In the genomic region with DNA sequence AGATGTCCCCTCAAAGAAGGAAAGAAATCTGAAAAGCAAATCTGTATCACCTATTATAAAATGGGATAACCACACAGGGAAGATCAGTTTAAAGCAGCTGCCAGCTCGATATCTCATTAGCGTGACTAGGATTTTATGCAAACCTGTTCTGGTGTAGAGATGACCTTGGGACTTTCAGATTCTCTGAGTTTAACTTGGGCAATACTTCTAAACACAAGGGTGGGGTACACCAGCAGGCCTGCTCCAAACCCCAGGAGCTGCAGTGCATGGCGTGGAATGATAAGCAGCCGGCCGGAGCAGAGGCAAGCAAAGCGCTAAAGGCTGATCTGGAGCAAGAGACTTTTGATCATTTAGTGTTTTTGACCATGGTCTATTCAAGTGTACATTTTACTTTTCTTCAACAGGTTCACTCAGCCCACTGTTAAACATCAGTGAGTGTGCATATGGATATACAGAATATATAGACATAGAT, we compare ENCODE assay signal across 10 cellular contexts. TPM values are rescaled to one million over a fixed set of nuclear protein-coding genes. Genes with fewer than 3 reads are reported as not detected.
DNase-seq lines count a peak whose midpoint lies in the region; ATAC-seq and TF ChIP-seq lines count a peak whose summit lies in the region.
"Had no signal": no experiment of that assay in that cellular context is flagged by ENCODE, and none has a peak within 500 bp of the region (broad histone marks: within the 10 kb centered on the region; RNA-seq: fewer than 3 reads in every experiment).

No MANE protein-coding gene starts in this region.

- H3K36me3 ChIP-seq in cardiac muscle cell (no peaks in the 10 kb centered on the region), mesenchymal stem cell (ENCODE audit: control insufficient read depth in 1 of 2, insufficient read depth in 2 of 2, low read depth in 1 of 2, low read length in 2 of 2) (no peaks in the 10 kb centered on the region), tibial nerve (no peaks in the 10 kb centered on the region)

- H3K9ac ChIP-seq in mesenchymal stem cell (ENCODE audit: low read length) = peak overlapping the region; percentile 95

- intact Hi-C loops in left ventricle myocardium superior (cut with micrococcal nuclease) = loop anchor here (5.0 kb wide), 1 partner anchor 223 kb away; no protein-coding TSS in a partner anchor
- intact Hi-C loops in posterior vena cava (cut with DNase I) = loop anchor here in 1 of 2 donors (2.0 to 10.0 kb wide), 2 partner anchors 54 to 216 kb away; no protein-coding TSS in a partner anchor

- H3K27me3 ChIP-seq in cardiac muscle cell (no peaks in the 10 kb centered on the region), mesenchymal stem cell (ENCODE audit: control insufficient read depth in 1 of 2, insufficient read depth in 1 of 2, low read length in 2 of 2) (no peaks in the 10 kb centered on the region), tibial nerve (no peaks in the 10 kb centered on the region)

- H3K4me3 Mint-ChIP-seq in activated naive CD8-positive, alpha-beta T cell treated with anti-CD3 and anti-CD28 coated beads for 36 hours = peak overlapping the region; percentile 11

- H3K4me1 ChIP-seq in cardiac muscle cell (ENCODE audit: low read depth) = peaks cover 67% of the 10 kb centered on the region
- peaks cover 16% of the 10 kb centered on the region for H3K4me1 ChIP-seq in mesenchymal stem cell (ENCODE audit: control insufficient read depth, insufficient read depth, low read depth, low read length)
- peaks cover 0 to 75% (median 41%) of the 10 kb centered on the region in 4 donors for H3K4me1 ChIP-seq in tibial nerve

- TF ChIP-seq EP300 in tibial nerve (IDR thresholded peaks at IDR 0.05) = no peak

- DNase-seq in cardiac muscle cell (ENCODE audit: low read depth in 1 of 2, low spot score in 1 of 2) (peak in 1 of 2 donors; percentile 49), left ventricle myocardium superior (no peak), mesenchymal stem cell (no peak), tibial nerve (ENCODE audit: low spot score in 2 of 2) (no peak), islet precursor cell (no peak), posterior vena cava (ENCODE audit: low spot score) (no peak), NCI-H2107 treated with DMSO at 0.1 percent for 48 hours (lab: John Stamatoyannopoulos, UW; ENCODE audit: unreplicated experiment) (no peak)
- no peak for DNase-seq in activated naive CD8-positive, alpha-beta T cell treated with anti-CD3 and anti-CD28 coated beads for 36 hours
- DNase-seq: activated CD4-positive, alpha-beta T cell treated with anti-CD3 and anti-CD28 coated beads, Interleukin-2, amount 50 U/mL, for 4 hours; NCI-H1105 had no signal

- 87% methylated on average over 5 of the region's 6 CpGs for WGBS in mesenchymal stem cell
- WGBS in tibial nerve, 2 donors = 68 to 77% methylated on average over 6 of the region's 6 CpGs

- H3K27ac ChIP-seq in cardiac muscle cell = peak overlapping the region; percentile 88
- H3K27ac ChIP-seq in mesenchymal stem cell (ENCODE audit: low read length, poor library complexity, severe bottlenecking) = no peak overlapping the region
- H3K27ac ChIP-seq in tibial nerve = peak overlapping the region in 3 of 4 donors; percentile 21 to 100 (median 74)

- H2AFZ ChIP-seq in mesenchymal stem cell (ENCODE audit: low read depth, low read length) = no peak overlapping the region

- peaks cover 72% of the 10 kb centered on the region for H3K4me1 Mint-ChIP-seq in activated naive CD8-positive, alpha-beta T cell treated with anti-CD3 and anti-CD28 coated beads for 36 hours

- TF ChIP-seq CTCF in cardiac muscle cell (IDR thresholded peaks at IDR 0.05; ENCODE audit: low read depth, low read length) (no peak), tibial nerve (IDR thresholded peaks at IDR 0.05) (no peak)

- H3K27me3 Mint-ChIP-seq in activated naive CD8-positive, alpha-beta T cell treated with anti-CD3 and anti-CD28 coated beads for 36 hours = no peaks in the 10 kb centered on the region

- no peak overlapping the region for H3K14ac ChIP-seq in mesenchymal stem cell (ENCODE audit: low read length in 2 of 2)

- H2AK5ac ChIP-seq in mesenchymal stem cell (ENCODE audit: low read length, severe bottlenecking) = peak overlapping the region; percentile 55

- H3K36me3 Mint-ChIP-seq in activated naive CD8-positive, alpha-beta T cell treated with anti-CD3 and anti-CD28 coated beads for 36 hours = no peaks in the 10 kb centered on the region

- no peak overlapping the region for H3K27ac Mint-ChIP-seq in activated naive CD8-positive, alpha-beta T cell treated with anti-CD3 and anti-CD28 coated beads for 36 hours

- no peak overlapping the region for H2BK120ac ChIP-seq in mesenchymal stem cell (ENCODE audit: low read depth, low read length)

- H3K23ac ChIP-seq in mesenchymal stem cell (ENCODE audit: low read length in 2 of 2) = no peak overlapping the region

- H2BK15ac ChIP-seq in mesenchymal stem cell (ENCODE audit: low read depth, poor library complexity, severe bottlenecking) = no peak overlapping the region

- peak overlapping the region in 1 of 2 experiments; percentile 24 for H2BK12ac ChIP-seq in mesenchymal stem cell (ENCODE audit: low read length in 2 of 2)

- H3K79me1 ChIP-seq in mesenchymal stem cell (replicated peaks; ENCODE audit: low read length, poor library complexity, severe bottlenecking) = no peaks in the 10 kb centered on the region

- no peaks in the 10 kb centered on the region for H3K9me3 Mint-ChIP-seq in activated naive CD8-positive, alpha-beta T cell treated with anti-CD3 and anti-CD28 coated beads for 36 hours

- no peaks in the 10 kb centered on the region for H3K9me3 ChIP-seq in cardiac muscle cell (ENCODE audit: low read depth)
- no peaks in the 10 kb centered on the region for H3K9me3 ChIP-seq in mesenchymal stem cell (ENCODE audit: control insufficient read depth, low read length)
- H3K9me3 ChIP-seq in tibial nerve = no peaks in the 10 kb centered on the region

- H4K91ac ChIP-seq in mesenchymal stem cell (ENCODE audit: low read length) = no peak overlapping the region

- TF ChIP-seq POLR2A in tibial nerve (IDR thresholded peaks at IDR 0.05) = no peak

- H3K18ac ChIP-seq in mesenchymal stem cell (ENCODE audit: low read depth in 1 of 2, low read length in 2 of 2) = no peak overlapping the region

- H3K4me3 ChIP-seq in cardiac muscle cell = peak overlapping the region; percentile 4
- peak overlapping the region in 1 of 2 experiments; percentile 89 for H3K4me3 ChIP-seq in mesenchymal stem cell (ENCODE audit: insufficient read depth in 1 of 2, low read depth in 1 of 2, low read length in 2 of 2)
- no peak overlapping the region for H3K4me3 ChIP-seq in tibial nerve

- peak overlapping the region; percentile 25 for H3K4me2 ChIP-seq in mesenchymal stem cell (ENCODE audit: low read length, poor library complexity, severe bottlenecking)

- ATAC-seq in left ventricle myocardium superior = no peak

- H3K4ac ChIP-seq in mesenchymal stem cell (ENCODE audit: low read depth in 1 of 2, low read length in 2 of 2) = no peak overlapping the region

- H4K8ac ChIP-seq in mesenchymal stem cell (ENCODE audit: low read length) = no peak overlapping the region

- no peak overlapping the region for H2BK5ac ChIP-seq in mesenchymal stem cell (ENCODE audit: low read depth, low read length, poor library complexity, severe bottlenecking)

RNA-seq across cellular contexts. Expression of a gene that starts 4.7 kb away (rescaled TPM):
- total RNA-seq in cardiac muscle cell (14.0 and 21.2 TPM in 2 replicates), left ventricle myocardium superior (14.6 TPM), tibial nerve (10 to 100 TPM; 15.9 to 18.8 (median 17.4) TPM), posterior vena cava (10 to 100 TPM; 17.3 to 21.8 TPM)
- 12.0 and 19.4 TPM in 2 replicates for polyA plus RNA-seq in cardiac muscle cell
- 10 to 100 TPM; 22.7 to 23.3 TPM for total RNA-seq in activated naive CD8-positive, alpha-beta T cell treated with anti-CD3 and anti-CD28 coated beads for 36 hours
- polyA plus RNA-seq in mesenchymal stem cell (2013, experiment 1 of 2) = 18.5 TPM
- 16.0 TPM for polyA plus RNA-seq in mesenchymal stem cell (2013, experiment 2 of 2)
